In genomic region chr2:42110974-42111322, GRCh38 we compare ENCODE assay signal across 19 cellular contexts. TPM values are rescaled to one million over a fixed set of nuclear protein-coding genes. Genes with fewer than 3 reads are reported as not detected.
DNase-seq lines count a peak whose midpoint lies in the region; ATAC-seq, FAIRE-seq and TF ChIP-seq lines count a peak whose summit lies in the region.
"Had no signal": no experiment of that assay in that cellular context is flagged by ENCODE, and none has a peak within 500 bp of the region (broad histone marks: within the 10 kb centered on the region; RNA-seq: fewer than 3 reads in every experiment).

No MANE protein-coding gene starts in this region.

- 88% methylated on average over 6 of the region's 6 CpGs for WGBS in A549 (ENCODE audit: missing lambda C conversion rate)
- WGBS in mesodermal cell (ENCODE audit: insufficient coverage in 2 of 2), 2 experiments, result 96 to 99% methylated on average over 6 of the region's 6 CpGs

- H2AFZ ChIP-seq in GM23338, result peak overlapping the region; percentile 5; the same call in 1 of the 2 replicates

- TF ChIP-seq EP300 in A549 (IDR thresholded peaks at IDR 0.05), result no peak

- H3K27ac ChIP-seq in A549 (peak overlapping the region in 1 of 2 experiments; percentile 56; a peak in 3 of 6 replicates), GM23338 (ENCODE audit: low read depth) (no peak overlapping the region), mesodermal cell (ENCODE audit: low read depth, low read length, severe bottlenecking) (peak overlapping the region; percentile 49)

- no peaks in the 10 kb centered on the region for H3K27me3 ChIP-seq in GM23338 (ENCODE audit: insufficient read depth)
- H3K27me3 ChIP-seq: Peyer's patch had no signal

- peaks cover 7% of the 10 kb centered on the region for H3K4me1 Mint-ChIP-seq in GM23338
- H3K4me1 Mint-ChIP-seq in effector memory CD8-positive, alpha-beta T cell (ENCODE audit: low read depth in 2 of 2), result peaks cover 18 to 30% of the 10 kb centered on the region in 2 donors

- H3F3A ChIP-seq in GM23338 (replicated peaks; ENCODE audit: low read depth), result no peaks in the 10 kb centered on the region

- no peaks in the 10 kb centered on the region for H3K36me3 Mint-ChIP-seq in GM23338 (ENCODE audit: low read depth)
- H3K36me3 Mint-ChIP-seq in effector memory CD8-positive, alpha-beta T cell (ENCODE audit: insufficient read depth), result peaks cover 2% of the 10 kb centered on the region

- H3K79me2 ChIP-seq in GM23338 (replicated peaks; ENCODE audit: insufficient read depth), result no peaks in the 10 kb centered on the region

- no peak for TF ChIP-seq RAD21 in A549 (conservative IDR thresholded peaks at IDR 0.05 in 1 of 2, IDR thresholded peaks at IDR 0.05 in 1 of 2)

- H3K27me3 Mint-ChIP-seq in GM23338 (ENCODE audit: insufficient read depth, low read depth, poor library complexity), result no peaks in the 10 kb centered on the region
- H3K27me3 Mint-ChIP-seq in effector memory CD8-positive, alpha-beta T cell, result no peaks in the 10 kb centered on the region
- H3K27me3 Mint-ChIP-seq: CD4-positive, alpha-beta T cell had no signal

- no peak for DNase-seq in A549 (ENCODE audit: low read depth in 1 of 2, low spot score in 1 of 2)
- DNase-seq in GM23338 (ENCODE audit: low spot score), result no peak
- no peak for DNase-seq in sciatic nerve (ENCODE audit: low spot score)
- DNase-seq in hepatic stellate cell (ENCODE audit: low spot score), result no peak
- no peak for DNase-seq in effector memory CD8-positive, alpha-beta T cell
- no peak for DNase-seq in kidney tubule cell (ENCODE audit: low spot score)
- DNase-seq: CD4-positive, alpha-beta T cell; COR-L47; DMS 273 treated with DMSO at 0.1 percent for 48 hours; Karpas-422; MV-4-11; NCI-H1105 treated with DMSO at 0.1 percent for 48 hours; NCI-H2029 treated with DMSO at 0.1 percent for 48 hours; NCI-H510A treated with DMSO at 0.1 percent for 48 hours; NCI-H748 treated with DMSO at 0.1 percent for 48 hours; Peyer's patch had no signal

- no peak for FAIRE-seq in A549 (lab: Jason Lieb, UNC)
- FAIRE-seq: A204.1, GM12892 had no signal

- no peaks in the 10 kb centered on the region for H4K20me1 ChIP-seq in GM23338 (replicated peaks; ENCODE audit: insufficient read depth)

- 0 out of 3 replicates have a peak overlapping the region, but pooled peaks have one; percentile 5 for H3K4me2 ChIP-seq in A549
- H3K4me2 ChIP-seq in GM23338, result no peak overlapping the region

- POLR2A ChIA-PET in A549 (lab: Yijun Ruan, JAX), result no interaction called here

- ATAC-seq in A549 (0 out of 6 replicates have a peak, but pooled peaks of 1 of the 2 experiments have one; percentile 15), GM23338 (no peak), sciatic nerve (peak; percentile 7)
- ATAC-seq in effector memory CD8-positive, alpha-beta T cell (replicated peaks), result no peak

- TF ChIP-seq CTCF in A549 (IDR thresholded peaks at IDR 0.05) (no peak), GM23338 (conservative IDR thresholded peaks at IDR 0.05; ENCODE audit: low read depth in 2 of 2) (no peak)

- H3K27ac Mint-ChIP-seq in GM23338, result no peak overlapping the region
- no peak overlapping the region for H3K27ac Mint-ChIP-seq in effector memory CD8-positive, alpha-beta T cell

- CTCF ChIA-PET in A549 (lab: Yijun Ruan, JAX), result interaction anchor here (0.8 kb wide), 1 partner anchor 13 kb away, joined by 3 read pairs; no protein-coding TSS in a partner anchor

- intact Hi-C loops in sciatic nerve (cut with DNase I), result no loop called here

- TF ChIP-seq POLR2A in A549 (IDR thresholded peaks at IDR 0.05; ENCODE audit: low read length), result no peak

- H3K9me3 ChIP-seq in A549 (no peaks in the 10 kb centered on the region), mesodermal cell (ENCODE audit: control insufficient read depth, low read length) (no peaks in the 10 kb centered on the region)
- H3K9me3 ChIP-seq: Peyer's patch had no signal

- H3K4me1 ChIP-seq in A549, result peaks cover 23% of the 10 kb centered on the region
- peaks cover 11% of the 10 kb centered on the region for H3K4me1 ChIP-seq in GM23338 (ENCODE audit: insufficient read depth)
- H3K4me1 ChIP-seq in mesodermal cell (ENCODE audit: control insufficient read depth, insufficient read depth, low read length, poor library complexity, severe bottlenecking), result peaks cover 12% of the 10 kb centered on the region

- H3K9me2 ChIP-seq in GM23338 (ENCODE audit: insufficient read depth), result peaks cover 3% of the 10 kb centered on the region; the same call in 1 of the 2 replicates

- H3K4me3 ChIP-seq in A549, result no peak overlapping the region
- H3K4me3 ChIP-seq in GM23338, result no peak overlapping the region
- no peak overlapping the region for H3K4me3 ChIP-seq in mesodermal cell (ENCODE audit: extremely low read depth, insufficient read depth, low read length, poor library complexity, severe bottlenecking)
- H3K4me3 ChIP-seq: Peyer's patch had no signal

- H3K4me3 Mint-ChIP-seq in GM23338, result no peak overlapping the region
- no peak overlapping the region for H3K4me3 Mint-ChIP-seq in effector memory CD8-positive, alpha-beta T cell
- H3K4me3 Mint-ChIP-seq: CD4-positive, alpha-beta T cell had no signal

- no peaks in the 10 kb centered on the region for H3K9me3 Mint-ChIP-seq in GM23338
- H3K9me3 Mint-ChIP-seq in effector memory CD8-positive, alpha-beta T cell, result no peaks in the 10 kb centered on the region
- H3K9me3 Mint-ChIP-seq: CD4-positive, alpha-beta T cell had no signal

- no peaks in the 10 kb centered on the region for H3K36me3 ChIP-seq in GM23338 (ENCODE audit: insufficient read depth)
- H3K36me3 ChIP-seq in mesodermal cell (ENCODE audit: control insufficient read depth, insufficient read depth, low read length), result no peaks in the 10 kb centered on the region
- H3K36me3 ChIP-seq: Peyer's patch had no signal

TF ChIP-seq in A549, 52 proteins besides CTCF, POLR2A, EP300 and RAD21:
- TF ChIP-seq HMGXB4 (CRISPR knock-in tag; IDR thresholded peaks at IDR 0.05; ENCODE audit: borderline replicate concordance), result no peak
- no peak for TF ChIP-seq FOXS1 (CRISPR knock-in tag; IDR thresholded peaks at IDR 0.05)

TF ChIP-seq in GM23338, 12 proteins besides CTCF, POLR2A, EP300 and RAD21 (continues in another document):
- TF ChIP-seq ZNF114 (CRISPR knock-in tag; IDR thresholded peaks at IDR 0.05) (no peak), CREB1 (CRISPR knock-in tag; IDR thresholded peaks at IDR 0.05; ENCODE audit: low read depth) (no peak), EZH2 (IDR thresholded peaks at IDR 0.05; ENCODE audit: low read depth, unreplicated experiment) (no peak), JUNB (IDR thresholded peaks at IDR 0.05; ENCODE audit: unreplicated experiment) (no peak)

RNA-seq across cellular contexts. Expression of gene EML4, which starts 58.2 kb away (rescaled TPM):
- polyA plus RNA-seq in A549 (2011; rRNA removed) (115 and 130 TPM in 2 replicates), A549 (2017; fragmentation: RNase III; extraction: RNeasy Plus Mini Kit Qiagen cat#74134 plus additional on column Dnase treatment) (34.6 to 39.0 TPM (median 36.3 TPM) in 3 replicates), GM23338 (2016; fragmentation: Nextera tagmentation; extraction: Ambion mirVana) (55.4 and 65.3 TPM in 2 replicates)
- 23.2 and 24.9 TPM in 2 replicates for polyA plus RNA-seq in A549 (2012; cell fraction: cytosol; rRNA removed)
- polyA plus RNA-seq in A549 (2012; cell fraction: nucleus; rRNA removed), result 20.9 and 29.1 TPM in 2 replicates
- 88.9 and 93.5 TPM in 2 replicates for polyA minus RNA-seq in A549 (2011; rRNA and poly(A)+ RNA removed)
- 100 and 115 TPM in 2 replicates for total RNA-seq in GM23338 (2014; rRNA removed; shearing (Covaris generic))
- 60.0 TPM for polyA plus RNA-seq in mesodermal cell (2013, experiment 1 of 2)
- 56.2 TPM for polyA plus RNA-seq in mesodermal cell (2013, experiment 2 of 2)
- 59.5 TPM for total RNA-seq in sciatic nerve
